In genomic region chr22:30290318-30290678, GRCh38 we compare ENCODE assay signal across 9 cellular contexts. TPM values are rescaled to one million over a fixed set of nuclear protein-coding genes. Genes with fewer than 3 reads are reported as not detected.
A peak's percentile ranks its signal among the peaks of the same experiment; 100 is the strongest.
DNase-seq lines count a peak whose midpoint lies in the region; ATAC-seq, FAIRE-seq and TF ChIP-seq lines count a peak whose summit lies in the region.
"Had no signal": no experiment of that assay in that cellular context is flagged by ENCODE, and none has a peak within 500 bp of the region (broad histone marks: within the 10 kb centered on the region; RNA-seq: fewer than 3 reads in every experiment).

No MANE protein-coding gene starts in this region.

- H3K9me3 ChIP-seq in kidney (ENCODE audit: control insufficient read depth in 1 of 2, low read length in 2 of 2) (no peaks in the 10 kb centered on the region), thyroid gland (no peaks in the 10 kb centered on the region)

- H3K27ac ChIP-seq in kidney (ENCODE audit: low read depth in 2 of 2, low read length in 2 of 2) (peak overlapping the region; percentile 91 to 93), thyroid gland (peak overlapping the region; percentile 96 to 97 (median 97))

- 15 to 22% methylated on average over 2 to 3 of the region's 3 CpGs for WGBS in thyroid gland, 2 donors

- H3K27ac Mint-ChIP-seq in activated CD4-positive, alpha-beta T cell treated with anti-CD3 and anti-CD28 coated beads, Interleukin-2, amount 10 ng/mL, durations not matched to agents 24 days and 14 days, result peak overlapping the region; percentile 72
- H3K27ac Mint-ChIP-seq in activated T-cell treated with anti-CD3 and anti-CD28 coated beads, Interleukin-2, amount 50 U/mL, for 72 hours, result peak overlapping the region; percentile 19

- intact Hi-C loops in activated CD4-positive, alpha-beta T cell treated with anti-CD3 and anti-CD28 coated beads, Interleukin-2, amount 10 ng/mL, durations not matched to agents 24 days and 14 days (cut with micrococcal nuclease), result no loop called here
- intact Hi-C loops in kidney (cut with DNase I) (no loop called here), thyroid gland (cut with DNase I) (no loop called here)

- no peak for TF ChIP-seq CTCF in kidney (IDR thresholded peaks at IDR 0.05; ENCODE audit: borderline replicate concordance, extremely low read depth, insufficient read depth)
- TF ChIP-seq CTCF in thyroid gland (IDR thresholded peaks at IDR 0.05), result no peak

- H3K4me1 ChIP-seq in kidney (ENCODE audit: control insufficient read depth in 1 of 2, insufficient read depth in 1 of 2, low read depth in 1 of 2, low read length in 2 of 2), result peaks cover 31 to 33% of the 10 kb centered on the region in 2 donors
- peaks cover 33 to 41% of the 10 kb centered on the region in 2 donors for H3K4me1 ChIP-seq in thyroid gland

- H3K9me3 Mint-ChIP-seq in activated CD4-positive, alpha-beta T cell treated with anti-CD3 and anti-CD28 coated beads, Interleukin-2, amount 10 ng/mL, durations not matched to agents 24 days and 14 days, result no peaks in the 10 kb centered on the region
- no peaks in the 10 kb centered on the region for H3K9me3 Mint-ChIP-seq in activated T-cell treated with anti-CD3 and anti-CD28 coated beads, Interleukin-2, amount 50 U/mL, for 72 hours

- no peak for TF ChIP-seq POLR2A in thyroid gland (IDR thresholded peaks at IDR 0.05)

- FAIRE-seq in kidney (lab: Jason Lieb, UNC), result no peak

- H3K4me3 Mint-ChIP-seq in activated CD4-positive, alpha-beta T cell treated with anti-CD3 and anti-CD28 coated beads, Interleukin-2, amount 10 ng/mL, durations not matched to agents 24 days and 14 days, result peak overlapping the region; percentile 86
- peak overlapping the region; percentile 90 for H3K4me3 Mint-ChIP-seq in activated T-cell treated with anti-CD3 and anti-CD28 coated beads, Interleukin-2, amount 50 U/mL, for 72 hours

- H3K27me3 Mint-ChIP-seq in activated CD4-positive, alpha-beta T cell treated with anti-CD3 and anti-CD28 coated beads, Interleukin-2, amount 10 ng/mL, durations not matched to agents 24 days and 14 days, result no peaks in the 10 kb centered on the region
- no peaks in the 10 kb centered on the region for H3K27me3 Mint-ChIP-seq in activated T-cell treated with anti-CD3 and anti-CD28 coated beads, Interleukin-2, amount 50 U/mL, for 72 hours (ENCODE audit: low read depth)

- peaks cover 37% of the 10 kb centered on the region for H3K4me1 Mint-ChIP-seq in activated CD4-positive, alpha-beta T cell treated with anti-CD3 and anti-CD28 coated beads, Interleukin-2, amount 10 ng/mL, durations not matched to agents 24 days and 14 days
- H3K4me1 Mint-ChIP-seq in activated T-cell treated with anti-CD3 and anti-CD28 coated beads, Interleukin-2, amount 50 U/mL, for 72 hours (ENCODE audit: low read depth), result peaks cover 30% of the 10 kb centered on the region

- ATAC-seq in activated T-cell treated with anti-CD3 and anti-CD28 coated beads, Interleukin-2, amount 50 U/mL, for 72 hours (replicated peaks in 1 of 2), result no peak
- ATAC-seq in HG03175 (IDR thresholded peaks at IDR 0.05; ENCODE audit: unreplicated experiment), result no peak

- H3K4me3 ChIP-seq in kidney (ENCODE audit: low read length in 2 of 2) (peak overlapping the region in 1 of 2 donors; percentile 63), thyroid gland (replicated peaks in 1 of 3) (peak overlapping the region in 1 of 3 donors; percentile 23)

- H3K36me3 ChIP-seq in kidney (ENCODE audit: control insufficient read depth in 1 of 2, insufficient read depth in 2 of 2, low read length in 2 of 2), result peaks cover 15 to 34% of the 10 kb centered on the region in 2 donors
- H3K36me3 ChIP-seq in thyroid gland, result peaks cover 29 to 33% of the 10 kb centered on the region in 2 donors

- DNase-seq in activated CD4-positive, alpha-beta T cell treated with anti-CD3 and anti-CD28 coated beads, Interleukin-2, amount 10 ng/mL, durations not matched to agents 24 days and 14 days, result peak; percentile 75
- DNase-seq in activated CD4-positive, alpha-beta T cell treated with anti-CD3 and anti-CD28 coated beads, Interleukin-2, amount 50 U/mL, for 4 hours, result no peak
- DNase-seq in activated T-cell treated with anti-CD3 and anti-CD28 coated beads, Interleukin-2, amount 50 U/mL, for 72 hours, result no peak
- DNase-seq in kidney (no peak), thyroid gland (peak in 1 of 2 donors; percentile 49), NCI-H526 treated with DMSO at 0.1 percent for 48 hours (lab: John Stamatoyannopoulos, UW) (no peak), NCI-H1930 (lab: John Stamatoyannopoulos, UW) (no peak)

- H3K9ac ChIP-seq in kidney (ENCODE audit: low read length in 2 of 2), result peak overlapping the region; percentile 18 to 68

- H3K27me3 ChIP-seq in thyroid gland, result no peaks in the 10 kb centered on the region

- H3K36me3 Mint-ChIP-seq in activated CD4-positive, alpha-beta T cell treated with anti-CD3 and anti-CD28 coated beads, Interleukin-2, amount 10 ng/mL, durations not matched to agents 24 days and 14 days (ENCODE audit: low read depth), result peaks cover 18% of the 10 kb centered on the region
- peaks cover 0 to 8% of the 10 kb centered on the region in 2 donors for H3K36me3 Mint-ChIP-seq in activated T-cell treated with anti-CD3 and anti-CD28 coated beads, Interleukin-2, amount 50 U/mL, for 72 hours (ENCODE audit: insufficient read depth in 2 of 2)

RNA-seq across cellular contexts. Expression of gene CASTOR1, which starts 1.0 kb away (rescaled TPM):
- 4.7 and 7.3 TPM in 2 replicates for total RNA-seq in activated CD4-positive, alpha-beta T cell treated with anti-CD3 and anti-CD28 coated beads, Interleukin-2, amount 10 ng/mL, durations not matched to agents 24 days and 14 days
- 1 to 10 TPM; 6.2 to 7.4 TPM for total RNA-seq in activated T-cell treated with anti-CD3 and anti-CD28 coated beads, Interleukin-2, amount 50 U/mL, for 72 hours
- total RNA-seq in kidney, result 16.5 TPM
- 71.7 TPM for polyA plus RNA-seq in kidney (ENCODE audit: insufficient read depth, low read depth, low replicate concordance)
- total RNA-seq in thyroid gland, result 10 to 100 TPM; 16.5 to 36.0 (median 27.7) TPM

RNA-seq across cellular contexts. Expression of gene OSM, which starts 23.6 kb away (rescaled TPM):
- total RNA-seq in activated CD4-positive, alpha-beta T cell treated with anti-CD3 and anti-CD28 coated beads, Interleukin-2, amount 10 ng/mL, durations not matched to agents 24 days and 14 days, result 61.0 and 62.8 TPM in 2 replicates
- 10 to 100 TPM; 20.9 to 21.9 TPM for total RNA-seq in activated T-cell treated with anti-CD3 and anti-CD28 coated beads, Interleukin-2, amount 50 U/mL, for 72 hours
- total RNA-seq in kidney (1.2 TPM), thyroid gland (under 1 TPM in 1 of 4 donors, not detected in 3; 0.40 TPM)
- polyA plus RNA-seq in kidney (ENCODE audit: insufficient read depth, low read depth, low replicate concordance), result 0.56 TPM
- total RNA-seq: SK-MEL-5 had no signal

RNA-seq across cellular contexts. Expression of gene TBC1D10A, which starts 36.4 kb away (rescaled TPM):
- total RNA-seq in activated CD4-positive, alpha-beta T cell treated with anti-CD3 and anti-CD28 coated beads, Interleukin-2, amount 10 ng/mL, durations not matched to agents 24 days and 14 days, result 18.9 and 19.3 TPM in 2 replicates
- 10 to 100 TPM; 25.6 to 30.0 TPM for total RNA-seq in activated T-cell treated with anti-CD3 and anti-CD28 coated beads, Interleukin-2, amount 50 U/mL, for 72 hours
- 34.5 TPM for total RNA-seq in kidney
- polyA plus RNA-seq in kidney (ENCODE audit: insufficient read depth, low read depth, low replicate concordance), result 31.0 TPM
- total RNA-seq in thyroid gland, result 10 to 100 TPM; 28.4 to 44.7 (median 35.9) TPM

RNA-seq across cellular contexts. Expression of gene LIF, which starts 43.7 kb away (rescaled TPM):
- total RNA-seq in activated CD4-positive, alpha-beta T cell treated with anti-CD3 and anti-CD28 coated beads, Interleukin-2, amount 10 ng/mL, durations not matched to agents 24 days and 14 days, result 509 and 511 TPM in 2 replicates
- total RNA-seq in activated T-cell treated with anti-CD3 and anti-CD28 coated beads, Interleukin-2, amount 50 U/mL, for 72 hours, result 10 to 100 TPM; 67.9 to 71.3 TPM
- total RNA-seq in kidney, result 10.7 TPM
- polyA plus RNA-seq in kidney (ENCODE audit: insufficient read depth, low read depth, low replicate concordance), result 0.67 TPM
- 1 to 10 TPM in 3 of 4 donors, under 1 TPM in 1; 0.89 to 2.6 (median 2.2) TPM for total RNA-seq in thyroid gland
